In genomic region chr18:71001597-71001996, GRCh38 we compare ENCODE assay signal across 25 cellular contexts.
DNase-seq lines count a peak whose midpoint lies in the region; FAIRE-seq and TF ChIP-seq lines count a peak whose summit lies in the region.
"Had no signal": no experiment of that assay in that cellular context is flagged by ENCODE, and none has a peak within 500 bp of the region (broad histone marks: within the 10 kb centered on the region; RNA-seq: fewer than 3 reads in every experiment).

No MANE protein-coding gene starts in this region.

- H3K27me3 Mint-ChIP-seq in astrocyte (ENCODE audit: low read depth, unreplicated experiment) = no peaks in the 10 kb centered on the region

- no peak overlapping the region for H3K27ac Mint-ChIP-seq in astrocyte (ENCODE audit: unreplicated experiment)
- H3K27ac Mint-ChIP-seq: CD4-positive, CD25-positive, alpha-beta regulatory T cell had no signal

- H3K4me3 Mint-ChIP-seq in astrocyte (ENCODE audit: unreplicated experiment) = no peak overlapping the region
- H3K4me3 Mint-ChIP-seq: CD4-positive, CD25-positive, alpha-beta regulatory T cell had no signal

- H3K79me2 ChIP-seq in astrocyte (ENCODE audit: insufficient read depth, low read length) = no peaks in the 10 kb centered on the region

- peak overlapping the region; percentile 21 for H3K4me2 ChIP-seq in astrocyte (ENCODE audit: low read length)

- H3K9ac ChIP-seq in astrocyte (ENCODE audit: low read length) = no peak overlapping the region

- H2AFZ ChIP-seq in astrocyte (ENCODE audit: low read depth, low read length) = no peak overlapping the region

- H3K4me1 ChIP-seq in astrocyte (ENCODE audit: insufficient read depth, low read length) = no peaks in the 10 kb centered on the region
- H3K4me1 ChIP-seq: BE2C, Caco-2 had no signal

- H3K9me3 Mint-ChIP-seq in astrocyte (ENCODE audit: unreplicated experiment) = peaks cover 8% of the 10 kb centered on the region

- no peak for TF ChIP-seq CTCF in astrocyte (IDR thresholded peaks at IDR 0.05; ENCODE audit: insufficient read depth, low read depth, low read length)
- TF ChIP-seq CTCF in fibroblast of pulmonary artery (IDR thresholded peaks at IDR 0.05; ENCODE audit: low read length, missing control alignments) = no peak

- no peaks in the 10 kb centered on the region for H4K20me1 ChIP-seq in astrocyte (ENCODE audit: insufficient read depth, low read length)

- H3K4me3 ChIP-seq in astrocyte (ENCODE audit: insufficient read depth, low read depth, low read length) = no peak overlapping the region
- no peak overlapping the region for H3K4me3 ChIP-seq in fibroblast of pulmonary artery (replicated peaks; ENCODE audit: low read depth, low read length)

- no peaks in the 10 kb centered on the region for H3K4me1 Mint-ChIP-seq in astrocyte (ENCODE audit: low read depth, unreplicated experiment)

- H3K9me3 ChIP-seq in astrocyte (ENCODE audit: insufficient read depth, low read depth, low read length) = no peaks in the 10 kb centered on the region
- H3K9me3 ChIP-seq: BE2C, Caco-2 had no signal

- FAIRE-seq in astrocyte (lab: Jason Lieb, UNC) = no peak

- H3K27me3 ChIP-seq in astrocyte (ENCODE audit: insufficient read depth, low read length) = no peaks in the 10 kb centered on the region
- H3K27me3 ChIP-seq: BE2C had no signal

- DNase-seq in NCI-H748 (lab: John Stamatoyannopoulos, UW; ENCODE audit: unreplicated experiment) = peak; percentile 10
- no peak for DNase-seq in NCI-H748 treated with DMSO at 0.1 percent for 48 hours (lab: John Stamatoyannopoulos, UW)
- DNase-seq in astrocyte (ENCODE audit: low read depth) = no peak
- peak; percentile 13 for DNase-seq in fibroblast of pulmonary artery (ENCODE audit: low read depth)
- DNase-seq in activated CD4-positive, CD25-positive, alpha-beta regulatory T cell (lab: John Stamatoyannopoulos, UW) = no peak
- no peak for DNase-seq in activated naive CD4-positive, alpha-beta T cell (lab: John Stamatoyannopoulos, UW)
- no peak for DNase-seq in NCI-H2029 (lab: John Stamatoyannopoulos, UW)
- DNase-seq in stimulated activated CD4-positive, alpha-beta T cell treated with anti-CD3 and anti-CD28 coated beads, Interleukin-1b, Interleukin-23, amount 100 ng/mL, for 48 hours = no peak
- DNase-seq: BE2C; Caco-2; CD4-positive, CD25-positive, alpha-beta regulatory T cell; DMS153; GDM1; GOT3; Kasumi-1; MM.1S; NCI-H1092 treated with DMSO at 0.1 percent for 48 hours; NCI-H146; NCI-H2081; NCI-H2171 treated with DMSO at 0.1 percent for 48 hours; NCI-H446; NCI-H526 treated with DMSO at 0.1 percent for 48 hours; RPMI8226; SIG-M5 had no signal

- no peaks in the 10 kb centered on the region for H3K36me3 Mint-ChIP-seq in astrocyte (ENCODE audit: low read depth, unreplicated experiment)
- H3K36me3 Mint-ChIP-seq: CD4-positive, CD25-positive, alpha-beta regulatory T cell had no signal

- no peak overlapping the region for H3K27ac ChIP-seq in astrocyte (ENCODE audit: low read depth, low read length)
- H3K27ac ChIP-seq: 22Rv1 had no signal

- H3K36me3 ChIP-seq in astrocyte (ENCODE audit: insufficient read depth, low read length) = no peaks in the 10 kb centered on the region
- H3K36me3 ChIP-seq: BE2C had no signal

Comparison
In these comparisons a context has a peak if more than half of its experiments do, and no peak if none do; other contexts are left out.
1. DNase-seq: peak in NCI-H748 (single experiment) and fibroblast of pulmonary artery (single experiment); none in NCI-H748 treated with DMSO at 0.1 percent for 48 hours (single experiment), astrocyte (single experiment), activated CD4-positive, CD25-positive, alpha-beta regulatory T cell (0 of 4), activated naive CD4-positive, alpha-beta T cell (0 of 4), NCI-H2029 (single experiment) and stimulated activated CD4-positive, alpha-beta T cell treated with anti-CD3 and anti-CD28 coated beads, Interleukin-1b, Interleukin-23, amount 100 ng/mL, for 48 hours (single experiment).